ENCODE assay signal across 1 cellular context in genomic region chr20:38165089-38165965, GRCh38.
A peak's percentile ranks its signal among the peaks of the same experiment; 100 is the strongest.
TF ChIP-seq lines count a peak whose summit lies in the region.

TGM2 (minus strand) TSS chr20:38165270; CDS start chr20:38165198, 72 bp downstream.

TF ChIP-seq in HEK293, 187 proteins besides CTCF, POLR2A, EP300 and RAD21 (continued from another document and continues in another):
- TF ChIP-seq ATF2 (tag by site-specific recombination; IDR thresholded peaks at IDR 0.05; ENCODE audit: low read depth) (no peak), ZFP3 (tag by site-specific recombination; IDR thresholded peaks at IDR 0.05; ENCODE audit: low read depth) (no peak), ZBTB17 (tag by site-specific recombination; IDR thresholded peaks at IDR 0.05) (0 out of 2 replicates have a peak, but pooled peaks have one; percentile 12), KLF7 (tag by site-specific recombination; IDR thresholded peaks at IDR 0.05; ENCODE audit: borderline replicate concordance) (no peak), ZNF114 (tag by site-specific recombination; IDR thresholded peaks at IDR 0.05) (no peak), ZNF624 (tag by site-specific recombination; IDR thresholded peaks at IDR 0.05) (no peak), ZNF664 (tag by site-specific recombination; IDR thresholded peaks at IDR 0.05) (no peak), ZBTB7A (tag by site-specific recombination; IDR thresholded peaks at IDR 0.05; ENCODE audit: low read depth) (no peak), HOXC10 (CRISPR knock-in tag; IDR thresholded peaks at IDR 0.05) (no peak), SETDB1 (IDR thresholded peaks at IDR 0.05; ENCODE audit: insufficient read length, low read length) (no peak), BCL6B (tag by site-specific recombination; IDR thresholded peaks at IDR 0.05) (no peak), ZNF645 (tag by site-specific recombination; IDR thresholded peaks at IDR 0.05) (no peak), ZBTB11 (tag by site-specific recombination; conservative IDR thresholded peaks at IDR 0.05; ENCODE audit: low read depth) (no peak), ZNF670 (tag by site-specific recombination; IDR thresholded peaks at IDR 0.05; ENCODE audit: low read depth) (no peak), ZNF394 (tag by site-specific recombination; IDR thresholded peaks at IDR 0.05; ENCODE audit: borderline replicate concordance) (no peak), ZNF658 (tag by site-specific recombination; IDR thresholded peaks at IDR 0.05) (no peak), ZNF16 (tag by site-specific recombination; IDR thresholded peaks at IDR 0.05; ENCODE audit: low read depth) (no peak), ZNF768 (tag by site-specific recombination; IDR thresholded peaks at IDR 0.05) (no peak), ZNF580 (tag by site-specific recombination; IDR thresholded peaks at IDR 0.05) (no peak), KLF9 (tag by site-specific recombination; IDR thresholded peaks at IDR 0.05; ENCODE audit: low read depth) (peak; percentile 56; the same call in 1 of the 2 replicates), ZNF610 (tag by site-specific recombination; IDR thresholded peaks at IDR 0.05; ENCODE audit: borderline replicate concordance) (no peak), ZNF175 (tag by site-specific recombination; IDR thresholded peaks at IDR 0.05) (no peak), ZSCAN4 (tag by site-specific recombination; IDR thresholded peaks at IDR 0.05) (peak; percentile 99), INSM2 (tag by site-specific recombination; IDR thresholded peaks at IDR 0.05) (no peak), ZBTB6 (tag by site-specific recombination; IDR thresholded peaks at IDR 0.05) (no peak), ZBTB49 (tag by site-specific recombination; IDR thresholded peaks at IDR 0.05; ENCODE audit: low read depth) (no peak), ZNF223 (tag by site-specific recombination; IDR thresholded peaks at IDR 0.05) (no peak), ZNF654 (tag by site-specific recombination; IDR thresholded peaks at IDR 0.05; ENCODE audit: low read depth) (peak; percentile 45), ZNF660 (tag by site-specific recombination; IDR thresholded peaks at IDR 0.05) (no peak), ZNF830 (tag by site-specific recombination; IDR thresholded peaks at IDR 0.05; ENCODE audit: low read depth) (no peak), OVOL3 (tag by site-specific recombination; IDR thresholded peaks at IDR 0.05) (no peak), ZNF544 (tag by site-specific recombination; IDR thresholded peaks at IDR 0.05) (no peak), ZIC2 (tag by site-specific recombination; IDR thresholded peaks at IDR 0.05) (no peak), ZNF785 (tag by site-specific recombination; IDR thresholded peaks at IDR 0.05) (no peak), ZBTB8A (tag by site-specific recombination; IDR thresholded peaks at IDR 0.05) (peak; percentile 96), ZBTB48 (tag by site-specific recombination; IDR thresholded peaks at IDR 0.05) (peak; percentile 85), ZBTB26 (tag by site-specific recombination; optimal IDR thresholded peaks at IDR 0.05) (no peak), ZNF274 (IDR thresholded peaks at IDR 0.05; ENCODE audit: low read length) (no peak), ZNF274 (tag by site-specific recombination; IDR thresholded peaks at IDR 0.05; ENCODE audit: borderline replicate concordance) (no peak), TSHZ1 (tag by site-specific recombination; IDR thresholded peaks at IDR 0.05; ENCODE audit: borderline replicate concordance) (no peak; the same call in 1 of the 2 replicates), SP2 (tag by site-specific recombination; IDR thresholded peaks at IDR 0.05) (peak; percentile 33), IKZF3 (tag by site-specific recombination; IDR thresholded peaks at IDR 0.05) (no peak), ZNF76 (tag by site-specific recombination; IDR thresholded peaks at IDR 0.05; ENCODE audit: borderline replicate concordance, low read depth) (peak; percentile 26; the same call in 1 of the 2 replicates), KLF10 (tag by site-specific recombination; IDR thresholded peaks at IDR 0.05) (no peak), ZNF558 (tag by site-specific recombination; IDR thresholded peaks at IDR 0.05) (no peak), ZBTB1 (tag by site-specific recombination; IDR thresholded peaks at IDR 0.05) (no peak)
